20 cellular contexts compared by ENCODE assay signal in genomic region chr12:29033519-29033918, GRCh38.
DNase-seq lines count a peak whose midpoint lies in the region; ATAC-seq and TF ChIP-seq lines count a peak whose summit lies in the region.
"Had no signal": no experiment of that assay in that cellular context is flagged by ENCODE, and none has a peak within 500 bp of the region (broad histone marks: within the 10 kb centered on the region; RNA-seq: fewer than 3 reads in every experiment).

No MANE protein-coding gene starts in this region.

- H3K4me1 ChIP-seq in IMR-90 (ENCODE audit: control insufficient read depth, insufficient read depth, low read length): peaks cover 3% of the 10 kb centered on the region; the same call in 1 of the 2 replicates
- H3K4me1 ChIP-seq: BLaER1 had no signal

- in situ Hi-C loops in IMR-90 (cut with MboI; ENCODE audit: low sequenced_read_pairs): no loop called here

- H2BK15ac ChIP-seq in IMR-90 (ENCODE audit: low read depth, low read length): no peak overlapping the region

- no CpG with 5 or more reads among the region's 2 CpGs for WGBS in IMR-90 (ENCODE audit: extremely low coverage in 2 of 2, insufficient read length in 1 of 2), 2 experiments

- no peak for TF ChIP-seq POLR2A in IMR-90 (IDR thresholded peaks at IDR 0.05; ENCODE audit: low read depth, low read length)

- no peak overlapping the region for H2BK20ac ChIP-seq in IMR-90 (ENCODE audit: low read depth, low read length)

- H3K9me1 ChIP-seq in IMR-90 (ENCODE audit: insufficient read depth, low read length): no peaks in the 10 kb centered on the region

- TF ChIP-seq CTCF in IMR-90 (conservative IDR thresholded peaks at IDR 0.05; ENCODE audit: low read depth, low read length) (no peak), fibroblast of villous mesenchyme (IDR thresholded peaks at IDR 0.05; ENCODE audit: insufficient read depth, low read depth, low read length) (no peak)

- H3K14ac ChIP-seq in IMR-90 (replicated peaks; ENCODE audit: low read depth, low read length): no peak overlapping the region

- H3K56ac ChIP-seq in IMR-90 (ENCODE audit: extremely low read depth, insufficient read depth, low read length): no peak overlapping the region

- no peak overlapping the region for H3K4me2 ChIP-seq in IMR-90 (ENCODE audit: low read depth, low read length)
- H3K4me2 ChIP-seq: BLaER1 had no signal

- CTCF ChIA-PET in IMR-90 (lab: Yijun Ruan, JAX): no interaction called here

- no peak overlapping the region for H2AFZ ChIP-seq in IMR-90 (replicated peaks; ENCODE audit: low read length, poor library complexity)

- no peak overlapping the region for H3K27ac ChIP-seq in IMR-90 (ENCODE audit: insufficient read depth, low read length)
- H3K27ac ChIP-seq: BLaER1 had no signal

- no peak overlapping the region for H3K9ac ChIP-seq in IMR-90 (ENCODE audit: low read depth, low read length)
- H3K9ac ChIP-seq: BLaER1 had no signal

- POLR2A ChIA-PET in IMR-90 (lab: Charles Lee; ENCODE audit: unreplicated experiment): no interaction called here

- H3K79me1 ChIP-seq in IMR-90 (ENCODE audit: low read depth in 1 of 2, low read length in 2 of 2): no peaks in the 10 kb centered on the region

- no peak overlapping the region for H3K4me3 ChIP-seq in IMR-90 (ENCODE audit: insufficient read depth, low read depth, low read length)
- no peak overlapping the region for H3K4me3 ChIP-seq in fibroblast of villous mesenchyme (ENCODE audit: low read depth, low read length)
- H3K4me3 ChIP-seq: BLaER1 had no signal

- dilution Hi-C loops in IMR-90 (cut with HindIII; ENCODE audit: low sequenced_read_pairs, unreplicated experiment): no loop called here

- H2BK5ac ChIP-seq in IMR-90 (ENCODE audit: low read depth, low read length, poor library complexity, severe bottlenecking): no peak overlapping the region

- H4K91ac ChIP-seq in IMR-90 (ENCODE audit: insufficient read depth, low read depth, low read length): no peak overlapping the region

- H3K27me3 ChIP-seq in IMR-90 (ENCODE audit: control insufficient read depth, insufficient read depth, low read length): no peaks in the 10 kb centered on the region
- H3K27me3 ChIP-seq: BE2C, BLaER1 had no signal

- H4K8ac ChIP-seq in IMR-90 (ENCODE audit: low read depth in 2 of 2, low read length in 2 of 2): no peak overlapping the region

- DNase-seq in IMR-90 (no peak), fibroblast of villous mesenchyme (ENCODE audit: low read depth) (peak; percentile 24), NCI-H2029 treated with DMSO at 0.1 percent for 48 hours (lab: John Stamatoyannopoulos, UW) (no peak), NCI-H446 (lab: John Stamatoyannopoulos, UW) (no peak)
- DNase-seq: 8988T; ACHN; BE2C; C1 segment of cervical spinal cord; CD4-positive, alpha-beta memory T cell; CD4-positive, CD25-positive, alpha-beta regulatory T cell; CD8-positive, alpha-beta memory T cell; COR-L47; DMS 273 treated with DMSO at 0.1 percent for 48 hours; DMS153; DMS53; DMS79; DND-41; GF-D8 had no signal

- peak; percentile 44; the same call in 1 of the 2 replicates for ATAC-seq in IMR-90 (ENCODE audit: low read depth)
- no peak for ATAC-seq in HG03139 (IDR thresholded peaks at IDR 0.05; ENCODE audit: unreplicated experiment)

- no peak for TF ChIP-seq RAD21 in IMR-90 (IDR thresholded peaks at IDR 0.05; ENCODE audit: low read length)

- no peak overlapping the region for H4K5ac ChIP-seq in IMR-90 (ENCODE audit: low read depth, low read length)

- no peak overlapping the region for H2AK9ac ChIP-seq in IMR-90 (replicated peaks; ENCODE audit: low read depth, low read length, poor library complexity)

- no peaks in the 10 kb centered on the region for H4K20me1 ChIP-seq in IMR-90 (ENCODE audit: insufficient read depth, low read length)
- H4K20me1 ChIP-seq: BLaER1 had no signal

- no peak overlapping the region for H2BK120ac ChIP-seq in IMR-90 (ENCODE audit: low read depth, low read length)

- no TSS peak for BruUV-seq in IMR-90 (replicated peaks; lab: Mats Ljungman, UMichigan)

- H2AK5ac ChIP-seq in IMR-90 (ENCODE audit: low read depth, low read length): no peak overlapping the region

- intact Hi-C loops in IMR-90 (cut with micrococcal nuclease): no loop called here

- no peaks in the 10 kb centered on the region for H3K36me3 ChIP-seq in IMR-90 (ENCODE audit: control insufficient read depth, insufficient read depth, low read length)
- H3K36me3 ChIP-seq: BE2C, BLaER1 had no signal

- H3K4ac ChIP-seq in IMR-90 (ENCODE audit: low read depth, low read length): no peak overlapping the region

- no peak overlapping the region for H3K18ac ChIP-seq in IMR-90 (ENCODE audit: low read depth, low read length)

- H3K23ac ChIP-seq in IMR-90 (ENCODE audit: low read depth, low read length): no peak overlapping the region

- no peaks in the 10 kb centered on the region for H3K9me3 ChIP-seq in IMR-90 (ENCODE audit: control insufficient read depth, insufficient read depth, low read length)
- H3K9me3 ChIP-seq: BE2C, BLaER1 had no signal

TF ChIP-seq in IMR-90, 13 proteins besides CTCF, POLR2A, EP300 and RAD21:
- TF ChIP-seq FOS (IDR thresholded peaks at IDR 0.05; ENCODE audit: low read depth, low read length): no peak
- no peak for TF ChIP-seq MAFK (IDR thresholded peaks at IDR 0.05; ENCODE audit: low read depth, low read length)
- no peak for TF ChIP-seq SMC3 (IDR thresholded peaks at IDR 0.05; ENCODE audit: low read depth, low read length)
- TF ChIP-seq CEBPB (IDR thresholded peaks at IDR 0.05; ENCODE audit: low read depth, low read length): no peak
- no peak for TF ChIP-seq RCOR1 (IDR thresholded peaks at IDR 0.05; ENCODE audit: insufficient replicate concordance, low read length)
- no peak for TF ChIP-seq MAZ (IDR thresholded peaks at IDR 0.05; ENCODE audit: borderline replicate concordance, low read depth, low read length)
- TF ChIP-seq USF2 (IDR thresholded peaks at IDR 0.05; ENCODE audit: low read depth, low read length): no peak
- TF ChIP-seq NFE2L2 (IDR thresholded peaks at IDR 0.05; ENCODE audit: low read depth, low read length): no peak
- TF ChIP-seq RFX5 (IDR thresholded peaks at IDR 0.05; ENCODE audit: low read depth, low read length): no peak
- no peak for TF ChIP-seq CHD1 (IDR thresholded peaks at IDR 0.05; ENCODE audit: low read depth, low read length)
- TF ChIP-seq ELK1 (IDR thresholded peaks at IDR 0.05; ENCODE audit: borderline replicate concordance, low read depth, low read length): no peak
- no peak for TF ChIP-seq BHLHE40 (IDR thresholded peaks at IDR 0.05; ENCODE audit: low read depth, low read length)
- no peak for TF ChIP-seq MXI1 (IDR thresholded peaks at IDR 0.05; ENCODE audit: borderline replicate concordance, low read depth, low read length)
